In genomic region chr7:28835800-28836199, GRCh38 we compare ENCODE assay signal across 24 cellular contexts.
A peak's percentile ranks its signal among the peaks of the same experiment; 100 is the strongest.
DNase-seq lines count a peak whose midpoint lies in the region; TF ChIP-seq lines count a peak whose summit lies in the region.
"Had no signal": no experiment of that assay in that cellular context is flagged by ENCODE, and none has a peak within 500 bp of the region (broad histone marks: within the 10 kb centered on the region; RNA-seq: fewer than 3 reads in every experiment).

No MANE protein-coding gene starts in this region.

- H3K27ac ChIP-seq in breast epithelium, result no peak overlapping the region
- H3K27ac ChIP-seq: 22Rv1, heart right ventricle, pancreas, tibial nerve had no signal

- H3K4me3 Mint-ChIP-seq in MCF 10A (ENCODE audit: unreplicated experiment), result no peak overlapping the region
- no peak overlapping the region for H3K4me3 Mint-ChIP-seq in activated naive CD4-positive, alpha-beta T cell treated with anti-CD3 and anti-CD28 coated beads, Interleukin-2, amount 10 ng/mL, durations not matched to agents 7 days and 5 days
- H3K4me3 Mint-ChIP-seq: naive thymus-derived CD4-positive, alpha-beta T cell had no signal

- no peak overlapping the region for H3K4me3 ChIP-seq in breast epithelium
- H3K4me3 ChIP-seq: heart right ventricle, K562, pancreas, tibial nerve had no signal

- no peaks in the 10 kb centered on the region for H3K27me3 Mint-ChIP-seq in MCF 10A (ENCODE audit: insufficient read depth, unreplicated experiment)
- H3K27me3 Mint-ChIP-seq in activated naive CD4-positive, alpha-beta T cell treated with anti-CD3 and anti-CD28 coated beads, Interleukin-2, amount 10 ng/mL, durations not matched to agents 7 days and 5 days, result peaks cover 4% of the 10 kb centered on the region

- no peaks in the 10 kb centered on the region for H3K4me1 ChIP-seq in breast epithelium
- H3K4me1 ChIP-seq: heart right ventricle, pancreas, tibial nerve had no signal

- no peak for TF ChIP-seq POLR2A in breast epithelium (IDR thresholded peaks at IDR 0.05)

- H3K36me3 ChIP-seq in breast epithelium, result no peaks in the 10 kb centered on the region
- H3K36me3 ChIP-seq: heart right ventricle, pancreas, tibial nerve had no signal

- H3K36me3 Mint-ChIP-seq in MCF 10A (ENCODE audit: insufficient read depth, unreplicated experiment), result no peaks in the 10 kb centered on the region
- no peaks in the 10 kb centered on the region for H3K36me3 Mint-ChIP-seq in activated naive CD4-positive, alpha-beta T cell treated with anti-CD3 and anti-CD28 coated beads, Interleukin-2, amount 10 ng/mL, durations not matched to agents 7 days and 5 days

- H3K9me3 ChIP-seq in breast epithelium, result no peaks in the 10 kb centered on the region
- H3K9me3 ChIP-seq: heart right ventricle, pancreas, tibial nerve had no signal

- no peaks in the 10 kb centered on the region for H3K4me1 Mint-ChIP-seq in MCF 10A (ENCODE audit: insufficient read depth, unreplicated experiment)
- no peaks in the 10 kb centered on the region for H3K4me1 Mint-ChIP-seq in activated naive CD4-positive, alpha-beta T cell treated with anti-CD3 and anti-CD28 coated beads, Interleukin-2, amount 10 ng/mL, durations not matched to agents 7 days and 5 days
- H3K4me1 Mint-ChIP-seq: naive thymus-derived CD4-positive, alpha-beta T cell had no signal

- DNase-seq in MCF 10A (ENCODE audit: unreplicated experiment) (peak; percentile 42), breast epithelium (ENCODE audit: low spot score in 2 of 2) (no peak), amniotic epithelial cell (ENCODE audit: low read depth) (peak; percentile 41), hepatic stellate cell (ENCODE audit: low spot score) (peak; percentile 6), DMS79 treated with DMSO at 0.1 percent for 48 hours (lab: John Stamatoyannopoulos, UW) (no peak), NCI-H1092 (lab: John Stamatoyannopoulos, UW) (no peak), iPS-NIHi11 (ENCODE audit: low spot score) (no peak)
- DNase-seq in activated naive CD4-positive, alpha-beta T cell treated with anti-CD3 and anti-CD28 coated beads, Interleukin-2, amount 10 ng/mL, durations not matched to agents 7 days and 5 days, result no peak
- DNase-seq: activated CD4-positive, alpha-beta T cell treated with anti-CD3 and anti-CD28 coated beads for 48 hours; activated effector memory CD4-positive, alpha-beta T cell treated with Interleukin-2 at 50 U/mL for 16 hours; amygdala; cerebellar nuclear complex; effector CD8-positive, alpha-beta T cell; heart right ventricle; naive thymus-derived CD4-positive, alpha-beta T cell; NCI-H1048; NCI-H2081 treated with DMSO at 0.1 percent for 48 hours; NCI-H524; pancreas; SHP77; stimulated activated naive CD4-positive, alpha-beta T cell had no signal

- BruUV-seq in MCF 10A (replicated peaks; lab: Mats Ljungman, UMichigan), result no TSS peak

- TF ChIP-seq CTCF in MCF 10A (IDR thresholded peaks at IDR 0.05; ENCODE audit: unreplicated experiment) (no peak), breast epithelium (IDR thresholded peaks at IDR 0.05) (no peak)

- no peaks in the 10 kb centered on the region for H3K9me3 Mint-ChIP-seq in MCF 10A (ENCODE audit: unreplicated experiment)
- H3K9me3 Mint-ChIP-seq in activated naive CD4-positive, alpha-beta T cell treated with anti-CD3 and anti-CD28 coated beads, Interleukin-2, amount 10 ng/mL, durations not matched to agents 7 days and 5 days, result no peaks in the 10 kb centered on the region

- intact Hi-C loops in MCF 10A (cut with micrococcal nuclease), result no loop called here
- intact Hi-C loops in breast epithelium (cut with DNase I; ENCODE audit: low total_unique reads), result no loop called here

- no peaks in the 10 kb centered on the region for H3K27me3 ChIP-seq in breast epithelium
- H3K27me3 ChIP-seq: heart right ventricle, pancreas, tibial nerve had no signal

- CTCF ChIA-PET in MCF 10A (lab: Yijun Ruan, JAX), result no interaction called here
- CTCF ChIA-PET in activated naive CD4-positive, alpha-beta T cell treated with anti-CD3 and anti-CD28 coated beads, Interleukin-2, amount 10 ng/mL, durations not matched to agents 7 days and 5 days (lab: Charles Lee), result no interaction called here

- POLR2A ChIA-PET in MCF 10A (lab: Yijun Ruan, JAX), result no interaction called here

- no peak overlapping the region for H3K27ac Mint-ChIP-seq in MCF 10A (ENCODE audit: low read depth, unreplicated experiment)
- H3K27ac Mint-ChIP-seq in activated naive CD4-positive, alpha-beta T cell treated with anti-CD3 and anti-CD28 coated beads, Interleukin-2, amount 10 ng/mL, durations not matched to agents 7 days and 5 days, result no peak overlapping the region
- H3K27ac Mint-ChIP-seq: naive thymus-derived CD4-positive, alpha-beta T cell had no signal

Comparison
In these comparisons a context has a peak if more than half of its experiments do, and no peak if none do; other contexts are left out.
1. DNase-seq: peak in MCF 10A (single experiment), amniotic epithelial cell (single experiment) and hepatic stellate cell (single experiment); none in breast epithelium (0 of 2), DMS79 treated with DMSO at 0.1 percent for 48 hours (single experiment), NCI-H1092 (single experiment), activated naive CD4-positive, alpha-beta T cell treated with anti-CD3 and anti-CD28 coated beads, Interleukin-2, amount 10 ng/mL, durations not matched to agents 7 days and 5 days (single experiment) and iPS-NIHi11 (single experiment).